In genomic region chr22:19875061-19875530, GRCh38 we compare ENCODE assay signal across 13 cellular contexts. TPM values are rescaled to one million over a fixed set of nuclear protein-coding genes. Genes with fewer than 3 reads are reported as not detected.
A peak's percentile ranks its signal among the peaks of the same experiment; 100 is the strongest.
DNase-seq lines count a peak whose midpoint lies in the region; ATAC-seq and TF ChIP-seq lines count a peak whose summit lies in the region.
"Had no signal": no experiment of that assay in that cellular context is flagged by ENCODE, and none has a peak within 500 bp of the region (broad histone marks: within the 10 kb centered on the region; RNA-seq: fewer than 3 reads in every experiment).

No MANE protein-coding gene starts in this region.

- no peaks in the 10 kb centered on the region for H3K27me3 ChIP-seq in heart left ventricle
- no peaks in the 10 kb centered on the region for H3K27me3 ChIP-seq in heart right ventricle
- no peaks in the 10 kb centered on the region for H3K27me3 ChIP-seq in body of pancreas
- H3K27me3 ChIP-seq in upper lobe of right lung, result no peaks in the 10 kb centered on the region

- no peaks in the 10 kb centered on the region for H3K36me3 Mint-ChIP-seq in nephron progenitor cell (ENCODE audit: low read depth)
- H3K36me3 Mint-ChIP-seq: activated CD4-positive, alpha-beta memory T cell treated with anti-CD3 and anti-CD28 coated beads for 36 hours; activated naive CD8-positive, alpha-beta T cell; immature natural killer cell had no signal

- peak overlapping the region in 2 of 12 donors; percentile 22 to 25 for H3K27ac ChIP-seq in heart left ventricle
- peak overlapping the region in 2 of 10 donors; percentile 7 to 34 for H3K27ac ChIP-seq in heart right ventricle
- no peak overlapping the region for H3K27ac ChIP-seq in body of pancreas
- peak overlapping the region; percentile 48 for H3K27ac ChIP-seq in upper lobe of right lung

- DNase-seq in heart left ventricle (peak in 3 of 5 donors; percentile 13 to 52 (median 17)), heart right ventricle (no peak), body of pancreas (peak in 3 of 4 donors; percentile 3 to 10 (median 7)), nephron progenitor cell (peak; percentile 1), upper lobe of right lung (peak; percentile 70), GDM1 (lab: John Stamatoyannopoulos, UW) (no peak), A172 (ENCODE audit: low spot score) (no peak), DMS53 (lab: John Stamatoyannopoulos, UW) (no peak)
- DNase-seq: immature natural killer cell, PC-3 had no signal

- ATAC-seq in heart left ventricle (no peak), heart right ventricle (no peak), body of pancreas (no peak), upper lobe of right lung (no peak)
- ATAC-seq: PC-3 had no signal

- TF ChIP-seq CTCF in heart left ventricle (IDR thresholded peaks at IDR 0.05) (no peak), heart right ventricle (IDR thresholded peaks at IDR 0.05) (no peak), body of pancreas (IDR thresholded peaks at IDR 0.05) (no peak), nephron progenitor cell (IDR thresholded peaks at IDR 0.05) (no peak), upper lobe of right lung (IDR thresholded peaks at IDR 0.05) (no peak)

- no peaks in the 10 kb centered on the region for H3K27me3 Mint-ChIP-seq in nephron progenitor cell (ENCODE audit: low read depth, poor library complexity)
- H3K27me3 Mint-ChIP-seq: activated CD4-positive, alpha-beta memory T cell treated with anti-CD3 and anti-CD28 coated beads for 36 hours; activated naive CD8-positive, alpha-beta T cell; B cell had no signal

- no peak overlapping the region for H3K27ac Mint-ChIP-seq in nephron progenitor cell
- H3K27ac Mint-ChIP-seq: activated CD4-positive, alpha-beta memory T cell treated with anti-CD3 and anti-CD28 coated beads for 36 hours; activated naive CD8-positive, alpha-beta T cell; B cell; immature natural killer cell had no signal

- intact Hi-C loops in heart left ventricle (cut with DNase I), result no loop called here
- intact Hi-C loops in heart right ventricle (cut with DNase I), result no loop called here
- intact Hi-C loops in body of pancreas (cut with DNase I), result loop anchor here (5.0 kb wide), 1 partner anchor 33 kb away; no protein-coding TSS in a partner anchor
- intact Hi-C loops in upper lobe of right lung (cut with DNase I), result no loop called here

- no peak overlapping the region for H3K4me3 Mint-ChIP-seq in nephron progenitor cell
- H3K4me3 Mint-ChIP-seq: activated CD4-positive, alpha-beta memory T cell treated with anti-CD3 and anti-CD28 coated beads for 36 hours; activated naive CD8-positive, alpha-beta T cell; B cell; immature natural killer cell had no signal

- no peak overlapping the region for H3K4me3 ChIP-seq in heart left ventricle
- no peak overlapping the region for H3K4me3 ChIP-seq in heart right ventricle
- no peak overlapping the region for H3K4me3 ChIP-seq in body of pancreas
- H3K4me3 ChIP-seq in upper lobe of right lung, result no peak overlapping the region

- peaks cover 0 to 21% (median 7%) of the 10 kb centered on the region in 12 donors for H3K4me1 ChIP-seq in heart left ventricle
- peaks cover 2 to 15% (median 10%) of the 10 kb centered on the region in 9 donors for H3K4me1 ChIP-seq in heart right ventricle
- peaks cover 25% of the 10 kb centered on the region for H3K4me1 ChIP-seq in body of pancreas
- H3K4me1 ChIP-seq in upper lobe of right lung, result peaks cover 27% of the 10 kb centered on the region

- TF ChIP-seq POLR2A in heart left ventricle (IDR thresholded peaks at IDR 0.05) (no peak), body of pancreas (IDR thresholded peaks at IDR 0.05) (no peak)

- no peaks in the 10 kb centered on the region for H3K9me3 ChIP-seq in heart left ventricle
- H3K9me3 ChIP-seq in heart right ventricle, result no peaks in the 10 kb centered on the region
- no peaks in the 10 kb centered on the region for H3K9me3 ChIP-seq in body of pancreas
- H3K9me3 ChIP-seq in upper lobe of right lung, result no peaks in the 10 kb centered on the region

- H3K36me3 ChIP-seq in heart left ventricle (peaks cover 0 to 21% (median 0%) of the 10 kb centered on the region in 9 donors), heart right ventricle (peaks cover 0 to 19% (median 0%) of the 10 kb centered on the region in 9 donors), body of pancreas (replicated peaks in 1 of 2; ENCODE audit: insufficient read depth in 1 of 2, low read depth in 2 of 2) (no peaks in the 10 kb centered on the region), upper lobe of right lung (peaks cover 5% of the 10 kb centered on the region)

- H3K9me3 Mint-ChIP-seq in nephron progenitor cell, result no peaks in the 10 kb centered on the region
- H3K9me3 Mint-ChIP-seq: activated CD4-positive, alpha-beta memory T cell treated with anti-CD3 and anti-CD28 coated beads for 36 hours; immature natural killer cell had no signal

- 77 to 87% (median 83%) methylated on average over 8 to 12 of the region's 12 CpGs for WGBS in heart left ventricle, 4 donors
- WGBS in heart right ventricle, 2 donors, result 82 to 88% methylated on average over 12 of the region's 12 CpGs
- WGBS in body of pancreas, 2 donors, result 91% methylated on average over 12 of the region's 12 CpGs; no CpG with 5 or more reads in 1 of the 2 donors

- peaks cover 7% of the 10 kb centered on the region for H3K4me1 Mint-ChIP-seq in nephron progenitor cell
- H3K4me1 Mint-ChIP-seq: B cell, immature natural killer cell had no signal

RNA-seq across cellular contexts. Expression of gene GNB1L, which starts 20.4 kb away (rescaled TPM):
- total RNA-seq in heart left ventricle (1 to 10 TPM; 1.9 to 3.7 (median 2.4) TPM), heart right ventricle (1 to 10 TPM in 8 of 10 donors, under 1 TPM in 2; 0.76 to 3.6 (median 1.8) TPM), body of pancreas (1 to 10 TPM; 1.3 to 3.3 TPM), upper lobe of right lung (7.8 TPM)
- polyA plus RNA-seq in heart left ventricle (1 to 10 TPM; 1.6 to 9.2 TPM), heart right ventricle (1 to 10 TPM; 2.0 to 9.3 TPM)
- total RNA-seq in A172 (2014; rRNA removed; shearing (Covaris generic)), result 8.9 and 9.6 TPM in 2 replicates

RNA-seq across cellular contexts. Expression of gene RTL10, which starts 20.4 kb away (rescaled TPM):
- total RNA-seq in heart left ventricle (10 to 100 TPM in 3 of 9 donors, 1 to 10 TPM in 6; 5.1 to 11.6 (median 7.7) TPM), heart right ventricle (10 to 100 TPM in 2 of 10 donors, 1 to 10 TPM in 8; 5.3 to 12.0 (median 7.2) TPM), body of pancreas (10 to 100 TPM; 10.2 to 14.8 TPM), upper lobe of right lung (20.5 TPM)
- polyA plus RNA-seq in heart left ventricle (1 to 10 TPM; 4.6 to 4.9 TPM), heart right ventricle (1 to 10 TPM; 4.0 to 6.5 TPM)
- 8.5 and 11.7 TPM in 2 replicates for total RNA-seq in A172 (2014; rRNA removed; shearing (Covaris generic))

Comparison
In these comparisons a context has a peak if more than half of its experiments do, and no peak if none do; other contexts are left out.
1. DNase-seq: peak in heart left ventricle (3 of 5), body of pancreas (3 of 4), nephron progenitor cell (single experiment) and upper lobe of right lung (single experiment); none in heart right ventricle (0 of 2), GDM1 (single experiment), A172 (single experiment) and DMS53 (single experiment).